In the genomic region with DNA sequence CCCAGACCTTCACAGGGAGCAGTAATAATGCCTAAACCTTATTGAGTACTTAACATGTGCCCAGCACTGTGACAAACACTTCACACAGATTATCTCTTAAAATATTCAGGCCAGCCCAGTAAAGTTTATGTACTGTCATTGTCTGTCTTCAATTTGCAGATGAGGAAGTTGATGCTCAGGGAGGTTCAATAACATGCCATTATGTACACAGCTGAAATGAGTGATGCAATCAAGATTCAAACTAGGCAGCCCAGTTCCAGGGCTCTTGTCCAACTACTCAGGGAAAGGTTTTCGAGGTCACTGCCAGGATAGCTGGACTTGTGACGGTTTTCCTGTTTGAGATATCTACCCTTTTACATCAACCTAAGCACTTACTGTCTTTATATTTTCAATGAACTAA, we compare ENCODE assay signal across 11 cellular contexts. TPM values are rescaled to one million over a fixed set of nuclear protein-coding genes. Genes with fewer than 3 reads are reported as not detected.
DNase-seq lines count a peak whose midpoint lies in the region; ATAC-seq, FAIRE-seq and TF ChIP-seq lines count a peak whose summit lies in the region.
"Had no signal": no experiment of that assay in that cellular context is flagged by ENCODE, and none has a peak within 500 bp of the region (broad histone marks: within the 10 kb centered on the region; RNA-seq: fewer than 3 reads in every experiment).

No MANE protein-coding gene starts in this region.

- H4K91ac ChIP-seq in mesenchymal stem cell (ENCODE audit: low read length), result no peak overlapping the region

- intact Hi-C loops in HepG2 (cut with micrococcal nuclease; ENCODE audit: unreplicated experiment), result loop anchor here (10.0 kb wide), 1 partner anchor 1060 kb away; no protein-coding TSS in a partner anchor

- H4K8ac ChIP-seq in mesenchymal stem cell (ENCODE audit: low read length), result no peak overlapping the region

- no peak overlapping the region for H3K9ac ChIP-seq in HepG2 (ENCODE audit: insufficient read depth, low read depth, low read length)
- H3K9ac ChIP-seq in mesenchymal stem cell (ENCODE audit: low read length), result no peak overlapping the region

- H3K36me3 ChIP-seq in HepG2 (replicated peaks in 1 of 2; ENCODE audit: control insufficient read depth in 1 of 2, insufficient read depth in 2 of 2, low read length in 2 of 2), result no peaks in the 10 kb centered on the region
- no peaks in the 10 kb centered on the region for H3K36me3 ChIP-seq in mesenchymal stem cell (ENCODE audit: control insufficient read depth in 1 of 2, insufficient read depth in 2 of 2, low read depth in 1 of 2, low read length in 2 of 2)

- no peak overlapping the region for H3K23ac ChIP-seq in mesenchymal stem cell (ENCODE audit: low read length in 2 of 2)

- no peak overlapping the region for H3K4ac ChIP-seq in mesenchymal stem cell (ENCODE audit: low read depth in 1 of 2, low read length in 2 of 2)

- no peak overlapping the region for H2BK120ac ChIP-seq in mesenchymal stem cell (ENCODE audit: low read depth, low read length)

- no peak for TF ChIP-seq RAD21 in HepG2 (CRISPR knock-in tag; IDR thresholded peaks at IDR 0.05)

- no peak overlapping the region for H3K4me2 ChIP-seq in HepG2 (ENCODE audit: low read depth, low read length)
- H3K4me2 ChIP-seq in mesenchymal stem cell (ENCODE audit: low read length, poor library complexity, severe bottlenecking), result no peak overlapping the region

- no peak overlapping the region for H2BK15ac ChIP-seq in mesenchymal stem cell (ENCODE audit: low read depth, poor library complexity, severe bottlenecking)

- no peak overlapping the region for H3K18ac ChIP-seq in mesenchymal stem cell (ENCODE audit: low read depth in 1 of 2, low read length in 2 of 2)

- POLR2A ChIA-PET in HepG2 (lab: Yijun Ruan, JAX), result no interaction called here
- POLR2A ChIA-PET in RWPE1 (lab: Yijun Ruan, JAX; ENCODE audit: low non-redundant PET), result no interaction called here

- no peak overlapping the region for H2BK5ac ChIP-seq in mesenchymal stem cell (ENCODE audit: low read depth, low read length, poor library complexity, severe bottlenecking)

- FAIRE-seq in HepG2 (lab: Jason Lieb, UNC), result no peak
- FAIRE-seq: GM18507 had no signal

- no peaks in the 10 kb centered on the region for H3K9me3 ChIP-seq in HepG2 (ENCODE audit: low read length)
- no peaks in the 10 kb centered on the region for H3K9me3 ChIP-seq in mesenchymal stem cell (ENCODE audit: control insufficient read depth, low read length)

- H3K27ac ChIP-seq in HepG2 (ENCODE audit: extremely low read length, insufficient read depth, low read length) (no peak overlapping the region), RWPE1 (no peak overlapping the region), mesenchymal stem cell (ENCODE audit: low read length, poor library complexity, severe bottlenecking) (no peak overlapping the region)

- H2AK5ac ChIP-seq in mesenchymal stem cell (ENCODE audit: low read length, severe bottlenecking), result no peak overlapping the region

- 0 out of 5 replicates have a peak, but pooled peaks cover 0 to 1% of the 10 kb centered on the region in 2 experiments for H3K27me3 ChIP-seq in HepG2 (ENCODE audit: control insufficient read depth in 1 of 2, insufficient read depth in 2 of 2, low read length in 2 of 2)
- H3K27me3 ChIP-seq in mesenchymal stem cell (ENCODE audit: control insufficient read depth in 1 of 2, insufficient read depth in 1 of 2, low read length in 2 of 2), result no peaks in the 10 kb centered on the region

- H3K4me1 ChIP-seq in HepG2 (ENCODE audit: insufficient read depth, low read length) (no peaks in the 10 kb centered on the region), mesenchymal stem cell (ENCODE audit: control insufficient read depth, insufficient read depth, low read depth, low read length) (peaks cover 5% of the 10 kb centered on the region)

- peaks cover 38% of the 10 kb centered on the region for H3K79me1 ChIP-seq in mesenchymal stem cell (replicated peaks; ENCODE audit: low read length, poor library complexity, severe bottlenecking)

- H3K4me3 ChIP-seq in HepG2 (replicated peaks in 1 of 3; ENCODE audit: insufficient read depth in 1 of 3, low read depth in 2 of 3, low read length in 3 of 3) (no peak overlapping the region), mesenchymal stem cell (ENCODE audit: insufficient read depth in 1 of 2, low read depth in 1 of 2, low read length in 2 of 2) (no peak overlapping the region)

- TF ChIP-seq CTCF in HepG2 (CRISPR knock-in tag; IDR thresholded peaks at IDR 0.05), result no peak
- TF ChIP-seq CTCF in RWPE1 (conservative IDR thresholded peaks at IDR 0.05; ENCODE audit: low read depth), result no peak

- peak; percentile 43 for DNase-seq in COR-L47 (lab: John Stamatoyannopoulos, UW)
- DNase-seq in NCI-H146 (lab: John Stamatoyannopoulos, UW), result peak; percentile 55
- DNase-seq in SKM-1 treated with dmso at 0.1 percent for 144 hours (lab: John Stamatoyannopoulos, UW; ENCODE audit: unreplicated experiment), result peak; percentile 82
- no peak for DNase-seq in HepG2 (ENCODE audit: low spot score)
- no peak for DNase-seq in RWPE1 (ENCODE audit: low spot score)
- no peak for DNase-seq in mesenchymal stem cell
- no peak for DNase-seq in T-helper 1 cell
- DNase-seq: activated CD8-positive, alpha-beta memory T cell treated with anti-CD3 and anti-CD28 coated beads, Interleukin-2, amount 50 U/mL, for 48 hours; CD4-positive, alpha-beta memory T cell had no signal

- ATAC-seq in HepG2, result no peak
- no peak for ATAC-seq in HG02885 (IDR thresholded peaks at IDR 0.05; ENCODE audit: poor library complexity, unreplicated experiment)

- no peak for TF ChIP-seq EP300 in HepG2 (IDR thresholded peaks at IDR 0.05; ENCODE audit: low read depth in 2 of 2, low read length in 2 of 2)
- no peak for TF ChIP-seq EP300 in HepG2 (CRISPR knock-in tag; IDR thresholded peaks at IDR 0.05; ENCODE audit: borderline replicate concordance)

- no TSS peak for BruUV-seq in HepG2 (replicated peaks; lab: Mats Ljungman, UMichigan)

- no peak overlapping the region for H3K14ac ChIP-seq in mesenchymal stem cell (ENCODE audit: low read length in 2 of 2)

- CTCF ChIA-PET in HepG2 (lab: Yijun Ruan, JAX; ENCODE audit: low intra/inter-chr PET ratio, low total read pairs), result no interaction called here
- CTCF ChIA-PET in RWPE1 (lab: Yijun Ruan, JAX), result interaction anchor here (0.5 kb wide), 1 partner anchor 88 kb away, joined by 3 read pairs; no protein-coding TSS in a partner anchor

- no peak overlapping the region for H2BK12ac ChIP-seq in mesenchymal stem cell (ENCODE audit: low read length in 2 of 2)

- in situ Hi-C loops in HepG2 (cut with HindIII; ENCODE audit: extremely low pct_ligation_motif_present, low pct_unique_long_range_greater_than_20kb), result no loop called here

- H4K20me1 ChIP-seq in HepG2 (ENCODE audit: insufficient read depth, low read length), result no peaks in the 10 kb centered on the region

- 0% methylated on average over 2 of the region's 2 CpGs for WGBS in HepG2 (ENCODE audit: low lambda C conversion rate)
- no CpG with 5 or more reads among the region's 2 CpGs for WGBS in mesenchymal stem cell

- no peak for TF ChIP-seq POLR2A in HepG2 (IDR thresholded peaks at IDR 0.05; ENCODE audit: insufficient read depth in 1 of 2, low read depth in 2 of 2, low read length in 2 of 2)

- no peaks in the 10 kb centered on the region for H3K79me2 ChIP-seq in HepG2 (ENCODE audit: insufficient read depth, low read length)

- H2AFZ ChIP-seq in HepG2 (ENCODE audit: low read length) (no peak overlapping the region), mesenchymal stem cell (ENCODE audit: low read depth, low read length) (no peak overlapping the region)

TF ChIP-seq in HepG2, 621 proteins besides CTCF, POLR2A, EP300 and RAD21:
- TF ChIP-seq CEBPB (IDR thresholded peaks at IDR 0.05; ENCODE audit: borderline replicate concordance, low read depth, low read length) (peak; percentile 54; the same call in 1 of the 2 replicates), FOXA3 (CRISPR knock-in tag; IDR thresholded peaks at IDR 0.05) (peak; percentile 17; the same call in 1 of the 2 replicates), RBAK (CRISPR knock-in tag; IDR thresholded peaks at IDR 0.05) (no peak), SNAI1 (CRISPR knock-in tag; IDR thresholded peaks at IDR 0.05; ENCODE audit: borderline replicate concordance) (no peak)
- TF ChIP-seq, protein P1, sequence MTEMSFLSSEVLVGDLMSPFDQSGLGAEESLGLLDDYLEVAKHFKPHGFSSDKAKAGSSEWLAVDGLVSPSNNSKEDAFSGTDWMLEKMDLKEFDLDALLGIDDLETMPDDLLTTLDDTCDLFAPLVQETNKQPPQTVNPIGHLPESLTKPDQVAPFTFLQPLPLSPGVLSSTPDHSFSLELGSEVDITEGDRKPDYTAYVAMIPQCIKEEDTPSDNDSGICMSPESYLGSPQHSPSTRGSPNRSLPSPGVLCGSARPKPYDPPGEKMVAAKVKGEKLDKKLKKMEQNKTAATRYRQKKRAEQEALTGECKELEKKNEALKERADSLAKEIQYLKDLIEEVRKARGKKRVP (CRISPR knock-in tag; IDR thresholded peaks at IDR 0.05), result peak in 1 of 2 experiments; percentile 43; a peak in 1 of 4 replicates

RNA-seq across cellular contexts. Expression of gene AUTS2, which starts 56.1 kb away (rescaled TPM):
- 0.38 TPM in 1 of 2 replicates, not detected in the other for total RNA-seq in HepG2 (2016; rRNA removed; fragmentation: Illumina TruSeq; extraction: Trizol)
- 0.09 and 0.10 TPM in 2 replicates for total RNA-seq in HepG2 (2016; cell fraction: cytosol; rRNA removed; fragmentation: Illumina TruSeq; extraction: Trizol; ENCODE audit: low read depth)
- total RNA-seq in HepG2 (2016; cell fraction: insoluble cytoplasmic fraction; rRNA removed; fragmentation: Illumina TruSeq; extraction: Trizol), result 0.09 TPM in 1 of 2 replicates, not detected in the other
- 0.06 and 0.07 TPM in 2 replicates for total RNA-seq in HepG2 (2016; cell fraction: membrane; rRNA removed; fragmentation: Illumina TruSeq; extraction: Trizol)
- total RNA-seq in HepG2 (2016; cell fraction: nucleus; rRNA removed; fragmentation: Illumina TruSeq; extraction: Trizol), result 0.60 and 1.5 TPM in 2 replicates
- polyA plus RNA-seq in HepG2 (2011; rRNA removed), result not detected in 2 replicates
- 0.01 TPM in 2 replicates for polyA plus RNA-seq in HepG2 (2011; cell fraction: cytosol; rRNA removed)
- 0.14 and 1.1 TPM in 2 replicates for polyA plus RNA-seq in HepG2 (2011; cell fraction: nucleus; rRNA removed)
- polyA plus RNA-seq in HepG2 (2012), result 0.33 and 0.44 TPM in 2 replicates
- not detected in 2 replicates for polyA plus RNA-seq in HepG2 (2016; cell fraction: cytosol; fragmentation: Illumina TruSeq; extraction: Trizol; ENCODE audit: low read depth)
- 0.03 and 0.29 TPM in 2 replicates for polyA plus RNA-seq in HepG2 (2016; cell fraction: insoluble cytoplasmic fraction; fragmentation: Illumina TruSeq; extraction: Trizol; ENCODE audit: low read depth)
- polyA plus RNA-seq in HepG2 (2016; cell fraction: membrane; fragmentation: Illumina TruSeq; extraction: Trizol; ENCODE audit: low read depth), result not detected in 2 replicates
- 0.59 and 1.0 TPM in 2 replicates for polyA plus RNA-seq in HepG2 (2016; cell fraction: nucleus; fragmentation: Illumina TruSeq; extraction: Trizol; ENCODE audit: insufficient read depth, low read depth)
- polyA minus RNA-seq in HepG2 (2011; rRNA and poly(A)+ RNA removed; ENCODE audit: low replicate concordance), result 0.10 and 0.19 TPM in 2 replicates
- polyA minus RNA-seq in HepG2 (2011; cell fraction: cytosol; rRNA and poly(A)+ RNA removed), result not detected in 2 replicates
- polyA minus RNA-seq in HepG2 (2011; cell fraction: nucleus; rRNA and poly(A)+ RNA removed), result 0.99 and 1.4 TPM in 2 replicates
- polyA plus RNA-seq in mesenchymal stem cell (2013, experiment 1 of 2), result 4.4 TPM
- 3.9 TPM for polyA plus RNA-seq in mesenchymal stem cell (2013, experiment 2 of 2)

Comparison
In these comparisons a context has a peak if more than half of its experiments do, and no peak if none do; other contexts are left out.
1. DNase-seq: peak in COR-L47 (single experiment), NCI-H146 (single experiment) and SKM-1 treated with dmso at 0.1 percent for 144 hours (single experiment); none in HepG2 (single experiment), RWPE1 (single experiment), mesenchymal stem cell (single experiment) and T-helper 1 cell (0 of 5).